ENCODE assay signal across 1 cellular context in the genomic region with DNA sequence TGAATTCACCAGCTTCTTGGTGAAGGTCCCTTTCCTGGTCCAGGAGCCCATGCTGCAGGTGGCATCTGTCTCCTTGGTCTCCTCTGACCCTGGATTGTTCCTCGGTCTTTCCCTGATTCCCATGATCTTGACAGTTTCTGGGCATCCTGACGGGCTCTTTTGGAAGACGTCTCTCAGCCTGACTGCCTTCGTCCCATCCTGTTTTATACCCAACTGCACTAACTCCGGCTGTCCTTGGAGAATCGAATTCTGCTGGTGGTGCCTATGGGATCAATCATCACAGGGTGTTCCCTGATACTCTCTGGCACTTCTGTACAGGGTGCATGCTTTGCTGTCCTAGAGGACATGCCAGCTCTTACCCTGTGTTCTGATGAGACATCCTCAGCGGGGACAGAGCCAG.
A peak's percentile ranks its signal among the peaks of the same experiment; 100 is the strongest.
TF ChIP-seq lines count a peak whose summit lies in the region.

No MANE protein-coding gene starts in this region.

TF ChIP-seq in HepG2, 621 proteins besides CTCF, POLR2A, EP300 and RAD21:
- TF ChIP-seq ZFP1 (CRISPR knock-in tag; IDR thresholded peaks at IDR 0.05): peak; percentile 96
- no peak for TF ChIP-seq GATA4 (IDR thresholded peaks at IDR 0.05; ENCODE audit: borderline replicate concordance, low read depth)
